25 cellular contexts compared by ENCODE assay signal in the genomic region with DNA sequence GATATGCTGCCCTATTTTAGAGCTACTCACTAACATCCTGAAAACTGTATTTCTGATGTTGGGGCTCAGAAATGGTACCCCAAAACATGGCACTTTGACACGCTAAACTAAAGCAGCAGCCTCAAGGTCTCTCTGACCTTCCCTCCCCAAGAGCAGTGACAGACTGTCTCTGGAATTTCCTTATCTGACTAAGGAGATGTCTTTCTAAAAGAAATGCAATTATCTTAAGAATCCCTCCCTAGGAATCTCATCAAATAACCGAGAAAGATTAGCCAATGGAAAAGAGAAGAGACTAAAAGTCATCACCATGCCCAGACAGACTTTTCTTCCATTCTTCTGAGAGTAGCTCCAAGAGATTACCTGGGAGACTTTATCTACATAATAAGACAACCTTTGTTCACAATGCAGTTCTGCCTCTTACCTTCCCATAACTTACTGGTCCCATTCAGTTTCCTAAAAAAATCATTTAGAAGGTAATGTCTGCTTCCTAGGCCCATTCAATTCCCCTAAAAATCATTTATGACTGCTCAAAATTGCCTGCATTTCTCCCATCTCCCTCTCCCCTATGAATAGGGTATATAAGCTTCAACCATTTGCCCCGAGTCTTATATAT.
DNase-seq lines count a peak whose midpoint lies in the region; ATAC-seq and TF ChIP-seq lines count a peak whose summit lies in the region.
"Had no signal": no experiment of that assay in that cellular context is flagged by ENCODE, and none has a peak within 500 bp of the region (broad histone marks: within the 10 kb centered on the region; RNA-seq: fewer than 3 reads in every experiment).

No MANE protein-coding gene starts in this region.

- no peaks in the 10 kb centered on the region for H3K27me3 Mint-ChIP-seq in activated CD4-positive, alpha-beta T cell treated with anti-CD3 and anti-CD28 coated beads for 36 hours
- H3K27me3 Mint-ChIP-seq: activated naive CD4-positive, alpha-beta T cell treated with anti-CD3 and anti-CD28 coated beads, Interleukin-2, amount 10 ng/mL, durations not matched to agents 7 days and 5 days; central memory CD8-positive, alpha-beta T cell; stimulated activated naive CD8-positive, alpha-beta T cell treated with anti-CD3 and anti-CD28 coated beads, Interleukin-15, amount 100 ng/mL, for 72 hours had no signal

- DNase-seq in HT1080 (ENCODE audit: low read depth), result peak; percentile 19
- DNase-seq in adipocyte (ENCODE audit: low read depth), result peak; percentile 18
- DNase-seq in iPS DF 19.7 (ENCODE audit: low read depth, low spot score), result peak; percentile 15
- DNase-seq in activated effector memory CD4-positive, alpha-beta T cell treated with anti-CD3 and anti-CD28 coated beads, Interleukin-2, amount 50 U/mL, for 16 hours, result no peak
- no peak for DNase-seq in mesenteric fat pad (ENCODE audit: low spot score)
- DNase-seq in activated CD4-positive, alpha-beta T cell treated with anti-CD3 and anti-CD28 coated beads for 36 hours, result no peak
- DNase-seq in lower leg skin (ENCODE audit: low spot score in 2 of 2), result no peak
- DNase-seq: activated CD4-positive, CD25-positive, alpha-beta regulatory T cell treated with anti-CD3 and anti-CD28 coated beads, Interleukin-2, amount 50 U/mL, for 72 hours; activated naive CD4-positive, alpha-beta T cell treated with anti-CD3 and anti-CD28 coated beads, Interleukin-2, amount 10 ng/mL, durations not matched to agents 7 days and 5 days; activated T-cell treated with anti-CD3 and anti-CD28 coated beads, Interleukin-2, amount 50 U/mL, for 48 hours; anterior cingulate cortex; foreskin keratinocyte; hippocampal formation; kidney; mammary epithelial cell; NCI-H187; NCI-H69; occipital lobe; stimulated activated CD4-positive, alpha-beta T cell treated with anti-CD3 and anti-CD28 coated beads, Interleukin-4, amount 100 ng/mL, for 4 hours; stimulated activated naive CD8-positive, alpha-beta T cell treated with anti-CD3 and anti-CD28 coated beads, Interleukin-15, amount 100 ng/mL, for 72 hours; tibial artery had no signal

- H3K4me1 Mint-ChIP-seq in activated CD4-positive, alpha-beta T cell treated with anti-CD3 and anti-CD28 coated beads for 36 hours, result peaks cover 24% of the 10 kb centered on the region

- peak overlapping the region; percentile 15; the same call in 1 of the 2 replicates for H3K27ac ChIP-seq in ACC112 (ENCODE audit: low read depth, low read length)
- H3K27ac ChIP-seq: epithelial cell of prostate, foreskin keratinocyte, KMS-11, tibial artery had no signal

- H3K27me3 ChIP-seq in ACC112 (ENCODE audit: insufficient read depth, low read length) (no peaks in the 10 kb centered on the region), adipocyte (replicated peaks; ENCODE audit: control insufficient read depth, insufficient read depth, low read length) (no peaks in the 10 kb centered on the region)
- H3K27me3 ChIP-seq: foreskin keratinocyte, tibial artery had no signal

- POLR2A ChIA-PET in activated CD4-positive, alpha-beta T cell treated with anti-CD3 and anti-CD28 coated beads for 36 hours (lab: Charles Lee), result no interaction called here

- no peaks in the 10 kb centered on the region for H3K9me3 Mint-ChIP-seq in activated CD4-positive, alpha-beta T cell treated with anti-CD3 and anti-CD28 coated beads for 36 hours (ENCODE audit: low read depth)
- H3K9me3 Mint-ChIP-seq: central memory CD8-positive, alpha-beta T cell; stimulated activated naive CD8-positive, alpha-beta T cell treated with anti-CD3 and anti-CD28 coated beads, Interleukin-15, amount 100 ng/mL, for 72 hours had no signal

- TF ChIP-seq POLR2A in lower leg skin (IDR thresholded peaks at IDR 0.05), result no peak

- H3K36me3 ChIP-seq in ACC112 (ENCODE audit: insufficient read depth, low read length) (no peaks in the 10 kb centered on the region), adipocyte (ENCODE audit: control insufficient read depth, insufficient read depth, low read length, severe bottlenecking) (no peaks in the 10 kb centered on the region)
- H3K36me3 ChIP-seq: tibial artery had no signal

- H3K4me3 Mint-ChIP-seq in activated CD4-positive, alpha-beta T cell treated with anti-CD3 and anti-CD28 coated beads for 36 hours, result no peak overlapping the region
- H3K4me3 Mint-ChIP-seq: activated naive CD4-positive, alpha-beta T cell treated with anti-CD3 and anti-CD28 coated beads, Interleukin-2, amount 10 ng/mL, durations not matched to agents 7 days and 5 days; central memory CD8-positive, alpha-beta T cell; stimulated activated naive CD8-positive, alpha-beta T cell treated with anti-CD3 and anti-CD28 coated beads, Interleukin-15, amount 100 ng/mL, for 72 hours had no signal

- no peaks in the 10 kb centered on the region for H3K9me3 ChIP-seq in adipocyte (ENCODE audit: control insufficient read depth, low read length)
- H3K9me3 ChIP-seq: tibial artery had no signal

- no peaks in the 10 kb centered on the region for H3K79me2 ChIP-seq in ACC112 (ENCODE audit: control insufficient read depth, insufficient read depth, low read length, unreplicated experiment)

- no peaks in the 10 kb centered on the region for H3K36me3 Mint-ChIP-seq in activated CD4-positive, alpha-beta T cell treated with anti-CD3 and anti-CD28 coated beads for 36 hours (ENCODE audit: low read depth)

- H2AFZ ChIP-seq in ACC112 (ENCODE audit: low read length, unreplicated experiment), result no peak overlapping the region

- CTCF ChIA-PET in activated CD4-positive, alpha-beta T cell treated with anti-CD3 and anti-CD28 coated beads for 36 hours (lab: Charles Lee), result interaction anchor here (0.7 kb wide), 1 partner anchor 38 kb away, joined by 3 read pairs; no protein-coding TSS in a partner anchor

- intact Hi-C loops in activated CD4-positive, alpha-beta T cell treated with anti-CD3 and anti-CD28 coated beads for 36 hours (cut with DNase I, micrococcal nuclease), result no loop called here
- intact Hi-C loops in lower leg skin (cut with DNase I; ENCODE audit: low total_unique reads), result no loop called here

- no peak overlapping the region for H3K27ac Mint-ChIP-seq in activated CD4-positive, alpha-beta T cell treated with anti-CD3 and anti-CD28 coated beads for 36 hours
- H3K27ac Mint-ChIP-seq: activated naive CD4-positive, alpha-beta T cell treated with anti-CD3 and anti-CD28 coated beads, Interleukin-2, amount 10 ng/mL, durations not matched to agents 7 days and 5 days; stimulated activated naive CD8-positive, alpha-beta T cell treated with anti-CD3 and anti-CD28 coated beads, Interleukin-15, amount 100 ng/mL, for 72 hours had no signal

- H3K4me1 ChIP-seq in ACC112 (ENCODE audit: control insufficient read depth, insufficient read depth, low read length, unreplicated experiment) (peaks cover 28% of the 10 kb centered on the region), adipocyte (ENCODE audit: control insufficient read depth, insufficient read depth, low read length) (peaks cover 44% of the 10 kb centered on the region)
- H3K4me1 ChIP-seq: foreskin keratinocyte, tibial artery had no signal

- no peak for ATAC-seq in activated CD4-positive, alpha-beta T cell treated with anti-CD3 and anti-CD28 coated beads for 36 hours
- ATAC-seq: foreskin keratinocyte; stimulated activated naive CD8-positive, alpha-beta T cell treated with anti-CD3 and anti-CD28 coated beads, Interleukin-15, amount 100 ng/mL, for 72 hours had no signal

- WGBS in lower leg skin, 2 donors, result 74 to 87% methylated on average over 3 of the region's 3 CpGs

- no peak overlapping the region for H3K9ac ChIP-seq in adipocyte (ENCODE audit: low read length)
- H3K9ac ChIP-seq: KMS-11 had no signal

- H3K4me3 ChIP-seq in ACC112 (ENCODE audit: low read depth, low read length) (no peak overlapping the region), adipocyte (ENCODE audit: low read length) (no peak overlapping the region), lower leg skin (ENCODE audit: low read depth, poor library complexity, severe bottlenecking) (no peak overlapping the region)
- H3K4me3 ChIP-seq: tibial artery had no signal

- no peak for TF ChIP-seq CTCF in lower leg skin (IDR thresholded peaks at IDR 0.05)

Comparison
In these comparisons a context has a peak if more than half of its experiments do, and no peak if none do; other contexts are left out.
1. DNase-seq: peak in HT1080 (single experiment), adipocyte (single experiment) and iPS DF 19.7 (single experiment); none in activated effector memory CD4-positive, alpha-beta T cell treated with anti-CD3 and anti-CD28 coated beads, Interleukin-2, amount 50 U/mL, for 16 hours (single experiment), mesenteric fat pad (single experiment), activated CD4-positive, alpha-beta T cell treated with anti-CD3 and anti-CD28 coated beads for 36 hours (single experiment) and lower leg skin (0 of 2).